8 cellular contexts compared by ENCODE assay signal in the genomic region with DNA sequence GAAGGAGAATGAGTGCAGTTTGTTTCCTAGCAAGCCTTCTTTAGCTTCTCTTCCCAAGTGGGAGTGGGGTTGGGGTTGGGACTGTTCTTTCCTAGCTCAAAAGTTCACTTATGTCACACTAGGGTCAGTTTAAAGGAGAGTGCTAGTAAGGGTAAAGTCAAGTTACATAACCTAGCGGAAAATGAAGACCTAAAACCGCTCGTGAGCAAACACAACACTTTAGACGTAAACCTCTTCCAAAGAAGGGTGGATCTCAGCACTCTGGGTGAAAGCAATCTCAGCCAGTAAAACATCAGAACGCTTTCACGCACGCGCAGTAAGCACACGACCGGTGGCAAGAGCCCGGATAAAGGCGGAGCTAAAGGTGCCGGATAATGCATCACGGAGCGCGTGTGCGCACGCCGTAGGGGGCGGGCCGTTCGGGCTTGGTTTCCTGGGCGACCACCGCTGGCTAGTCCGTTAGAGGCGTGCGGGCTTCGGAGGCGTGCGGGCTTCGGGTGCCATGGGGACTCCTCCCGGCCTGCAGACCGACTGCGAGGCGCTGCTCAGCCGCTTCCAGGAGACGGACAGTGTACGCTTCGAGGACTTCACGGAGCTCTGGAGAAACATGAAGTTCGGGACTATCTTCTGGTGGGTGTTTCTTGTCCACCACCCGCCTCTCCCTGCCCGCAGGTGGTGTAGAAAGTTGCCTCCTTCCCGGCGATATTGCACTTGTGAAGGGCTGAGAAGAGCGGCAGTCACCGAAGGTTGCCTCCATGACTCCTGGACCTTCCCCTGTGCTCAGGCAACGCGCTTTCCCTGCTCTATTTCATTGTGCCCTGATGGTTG. TPM values are rescaled to one million over a fixed set of nuclear protein-coding genes. Genes with fewer than 3 reads are reported as not detected.
DNase-seq lines count a peak whose midpoint lies in the region; ATAC-seq and TF ChIP-seq lines count a peak whose summit lies in the region.

A gene with protein sequence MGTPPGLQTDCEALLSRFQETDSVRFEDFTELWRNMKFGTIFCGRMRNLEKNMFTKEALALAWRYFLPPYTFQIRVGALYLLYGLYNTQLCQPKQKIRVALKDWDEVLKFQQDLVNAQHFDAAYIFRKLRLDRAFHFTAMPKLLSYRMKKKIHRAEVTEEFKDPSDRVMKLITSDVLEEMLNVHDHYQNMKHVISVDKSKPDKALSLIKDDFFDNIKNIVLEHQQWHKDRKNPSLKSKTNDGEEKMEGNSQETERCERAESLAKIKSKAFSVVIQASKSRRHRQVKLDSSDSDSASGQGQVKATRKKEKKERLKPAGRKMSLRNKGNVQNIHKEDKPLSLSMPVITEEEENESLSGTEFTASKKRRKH (plus strand): TSS at position 462 of the 828 bp plus-strand sequence. CDS start 41 bp downstream, at position 503.

- H3K27me3 ChIP-seq in AG04450 (ENCODE audit: control insufficient read depth, insufficient read depth, low read length) (no peaks in the 10 kb centered on the region), WERI-Rb-1 (ENCODE audit: insufficient read depth, low read depth, severe bottlenecking) (no peaks in the 10 kb centered on the region), mammary epithelial cell (ENCODE audit: insufficient read depth, low read length) (no peaks in the 10 kb centered on the region), skeletal muscle satellite cell (ENCODE audit: control insufficient read depth, insufficient read depth, low read length) (no peaks in the 10 kb centered on the region)

- H3K9ac ChIP-seq in mammary epithelial cell (ENCODE audit: insufficient read depth, low read length) (peak within 1 kb of the TSS; percentile 88), skeletal muscle satellite cell (ENCODE audit: low read depth, low read length) (peak within 1 kb of the TSS; percentile 94)

- H4K20me1 ChIP-seq in mammary epithelial cell (ENCODE audit: insufficient read depth, low read length), result no peaks in the 10 kb centered on the region

- CTCF ChIA-PET in AG04450 (lab: Charles Lee), result interaction anchor here (0.9 to 1.6 kb wide), 3 partner anchors 75 to 292 kb away, joined by 3 to 10 read pairs (median 3); no protein-coding TSS in a partner anchor
- CTCF ChIA-PET in mammary epithelial cell (lab: Charles Lee; ENCODE audit: low non-redundant PET), result interaction anchor here (0.7 to 0.8 kb wide), 2 partner anchors 37 to 365 kb away, joined by 3 to 4 read pairs; no protein-coding TSS in a partner anchor

- POLR2A ChIA-PET in AG04450 (lab: Yijun Ruan, JAX), result interaction anchor here (0.5 to 1.2 kb wide), 10 partner anchors 9 to 395 kb away, joined by 3 to 8 read pairs (median 4); a partner anchor contains a TSS

- intact Hi-C loops in mammary epithelial cell (cut with micrococcal nuclease), result loop anchor here (1.0 kb wide), 1 partner anchor 301 kb away; no protein-coding TSS in a partner anchor

- BruUV-seq in mammary epithelial cell (replicated peaks; lab: Mats Ljungman, UMichigan), result TSS peak; percentile 45

- dilution Hi-C loops in mammary epithelial cell (cut with HindIII; ENCODE audit: low sequenced_read_pairs), result no loop called here

- H3K36me3 ChIP-seq in WERI-Rb-1 (no peaks in the 10 kb centered on the region), mammary epithelial cell (ENCODE audit: insufficient read depth, low read length) (no peaks in the 10 kb centered on the region), skeletal muscle satellite cell (ENCODE audit: insufficient read depth, low read length) (peaks cover 7% of the 10 kb centered on the region)

- peaks cover 17% of the 10 kb centered on the region for H3K4me1 ChIP-seq in mammary epithelial cell (ENCODE audit: insufficient read depth, low read length)
- peaks cover 20% of the 10 kb centered on the region for H3K4me1 ChIP-seq in skeletal muscle satellite cell (ENCODE audit: control insufficient read depth, insufficient read depth, low read length)

- H3K4me3 ChIP-seq in AG04450 (ENCODE audit: low read depth, low read length) (peak within 1 kb of the TSS; percentile 95), WERI-Rb-1 (ENCODE audit: low read depth, low read length) (peak within 1 kb of the TSS; percentile 83), mammary epithelial cell (replicated peaks in 1 of 3; ENCODE audit: insufficient read depth in 1 of 3, low read depth in 2 of 3, low read length in 3 of 3) (peak within 1 kb of the TSS; percentile 64 to 84 (median 77)), iPS-18c (ENCODE audit: insufficient read depth, low read depth, low read length) (peak within 1 kb of the TSS; percentile 99), skeletal muscle satellite cell (ENCODE audit: low read length) (peak within 1 kb of the TSS; percentile 94)

- WGBS in mammary epithelial cell (ENCODE audit: low coverage, missing lambda C conversion rate), result under 1% methylated on average over 28 of the region's 49 CpGs

- ATAC-seq in GM18907 (IDR thresholded peaks at IDR 0.05; ENCODE audit: unreplicated experiment) (peak; percentile 99), HG03139 (IDR thresholded peaks at IDR 0.05; ENCODE audit: unreplicated experiment) (peak; percentile 100)

- H3K27ac ChIP-seq in AG04450 (ENCODE audit: low read depth, low read length) (peak within 1 kb of the TSS; percentile 58), WERI-Rb-1 (peak within 1 kb of the TSS; percentile 76), mammary epithelial cell (ENCODE audit: insufficient read depth, low read depth, low read length) (peak within 1 kb of the TSS; percentile 77)

- H2AFZ ChIP-seq in mammary epithelial cell (ENCODE audit: low read depth, low read length), result peak within 1 kb of the TSS; percentile 98

- H3K4me2 ChIP-seq in mammary epithelial cell (ENCODE audit: insufficient read depth, low read depth, low read length) (peak within 1 kb of the TSS; percentile 89), skeletal muscle satellite cell (ENCODE audit: low read length) (peak within 1 kb of the TSS; percentile 93)

- DNase-seq in AG04450 (ENCODE audit: low read depth, low spot score) (peak; percentile 97), NCI-H2196 treated with DMSO at 0.1 percent for 48 hours (lab: John Stamatoyannopoulos, UW; ENCODE audit: unreplicated experiment) (peak; percentile 96), WERI-Rb-1 (peak; percentile 97), mammary epithelial cell (peak; percentile 95)

- TF ChIP-seq CTCF in AG04450 (IDR thresholded peaks at IDR 0.05; ENCODE audit: low read depth, low read length), result no peak
- no peak for TF ChIP-seq CTCF in WERI-Rb-1 (IDR thresholded peaks at IDR 0.05; ENCODE audit: low read depth, low read length)
- no peak for TF ChIP-seq CTCF in mammary epithelial cell (conservative IDR thresholded peaks at IDR 0.05 in 1 of 2, IDR thresholded peaks at IDR 0.05 in 1 of 2; ENCODE audit: extremely low read depth in 1 of 2, insufficient read depth in 1 of 2, low read depth in 1 of 2, low read length in 2 of 2)

- in situ Hi-C loops in mammary epithelial cell (cut with MboI; ENCODE audit: low sequenced_read_pairs in 2 of 2), result no loop called here

- peaks cover 47% of the 10 kb centered on the region for H3K79me2 ChIP-seq in mammary epithelial cell (ENCODE audit: insufficient read depth, low read length)

- H3K9me3 ChIP-seq in AG04450 (ENCODE audit: control insufficient read depth, insufficient read depth, low read length) (no peaks in the 10 kb centered on the region), WERI-Rb-1 (ENCODE audit: severe bottlenecking) (no peaks in the 10 kb centered on the region), mammary epithelial cell (replicated peaks; ENCODE audit: insufficient read depth, low read length) (no peaks in the 10 kb centered on the region), iPS-18c (ENCODE audit: control insufficient read depth, insufficient read depth, low read length) (peaks cover 2% of the 10 kb centered on the region), skeletal muscle satellite cell (replicated peaks; ENCODE audit: low read length) (no peaks in the 10 kb centered on the region)

RNA-seq across cellular contexts. Expression of the gene that starts here (rescaled TPM):
- polyA plus RNA-seq in AG04450 (2011; rRNA removed) (11.3 and 18.6 TPM in 2 replicates), mammary epithelial cell (5.9 TPM)
- polyA minus RNA-seq in AG04450 (2011; rRNA and poly(A)+ RNA removed), result 2.9 and 4.9 TPM in 2 replicates
- 10 to 100 TPM; 12.2 to 13.0 TPM for total RNA-seq in mammary epithelial cell
- polyA minus RNA-seq in mammary epithelial cell, result 4.4 TPM
- total RNA-seq in skeletal muscle satellite cell (2012; rRNA removed), result 20.8 and 21.5 TPM in 2 replicates

Comparison
In these comparisons a context has a peak if more than half of its experiments do, and no peak if none do; other contexts are left out.
1. Peak in every context shown above with its lines: DNase-seq, ATAC-seq, H3K4me3 ChIP-seq and H3K27ac ChIP-seq.